Comparison of ENCODE assay signal across 12 cellular contexts in genomic region chr7:69603937-69604494, GRCh38. TPM values are rescaled to one million over a fixed set of nuclear protein-coding genes. Genes with fewer than 3 reads are reported as not detected.
A peak's percentile ranks its signal among the peaks of the same experiment; 100 is the strongest.
DNase-seq lines count a peak whose midpoint lies in the region; ATAC-seq, FAIRE-seq and TF ChIP-seq lines count a peak whose summit lies in the region.
"Had no signal": no experiment of that assay in that cellular context is flagged by ENCODE, and none has a peak within 500 bp of the region (broad histone marks: within the 10 kb centered on the region; RNA-seq: fewer than 3 reads in every experiment).

No MANE protein-coding gene starts in this region.

- H3K4me2 ChIP-seq in OCI-LY7 (ENCODE audit: low read length), result peak overlapping the region; percentile 99

- POLR2A ChIA-PET in OCI-LY7 (lab: Charles Lee), result interaction anchor here (0.7 to 1.7 kb wide), 8 partner anchors 9 to 221 kb away, joined by 3 to 4 read pairs (median 3); no protein-coding TSS in a partner anchor

- H3K9me3 ChIP-seq in OCI-LY7 (ENCODE audit: low read length), result no peaks in the 10 kb centered on the region
- no peaks in the 10 kb centered on the region for H3K9me3 ChIP-seq in vagina

- H3K9me2 ChIP-seq in OCI-LY7 (ENCODE audit: insufficient read depth, low read length), result no peaks in the 10 kb centered on the region

- H3K36me3 ChIP-seq in OCI-LY7 (ENCODE audit: insufficient read depth, low read length) (no peaks in the 10 kb centered on the region), vagina (no peaks in the 10 kb centered on the region)

- intact Hi-C loops in OCI-LY7 (cut with micrococcal nuclease; ENCODE audit: unreplicated experiment), result loop anchor here (5.0 kb wide), 3 partner anchors 73 to 202 kb away; no protein-coding TSS in a partner anchor
- intact Hi-C loops in Right ventricle myocardium superior (cut with DNase I), result no loop called here
- intact Hi-C loops in vagina (cut with DNase I), result no loop called here

- H3K27ac ChIP-seq in OCI-LY7 (ENCODE audit: low read depth, low read length, poor library complexity, severe bottlenecking) (peak overlapping the region; percentile 52), vagina (no peak overlapping the region)

- no peak for TF ChIP-seq POLR2A in vagina (IDR thresholded peaks at IDR 0.05)

- peak; percentile 82 for ATAC-seq in GM18907 (IDR thresholded peaks at IDR 0.05; ENCODE audit: unreplicated experiment)
- ATAC-seq in HG02763 (IDR thresholded peaks at IDR 0.05; ENCODE audit: unreplicated experiment), result peak; percentile 74
- ATAC-seq in Right ventricle myocardium superior (ENCODE audit: poor library complexity), result no peak
- ATAC-seq: left ventricle myocardium superior, right cardiac atrium had no signal

- H2AFZ ChIP-seq in OCI-LY7 (ENCODE audit: low read length), result no peak overlapping the region; the same call in 1 of the 2 replicates

- TF ChIP-seq CTCF in D721Med (IDR thresholded peaks at IDR 0.05; ENCODE audit: insufficient read depth, missing control alignments) (no peak), OCI-LY7 (conservative IDR thresholded peaks at IDR 0.05; ENCODE audit: low read length) (no peak), vagina (IDR thresholded peaks at IDR 0.05) (no peak)

- H3K4me3 ChIP-seq in OCI-LY7 (ENCODE audit: low read depth, low read length, poor library complexity, severe bottlenecking) (peak overlapping the region; percentile 97), vagina (no peak overlapping the region)

- H3K4me1 ChIP-seq in OCI-LY7 (ENCODE audit: insufficient read depth, low read length, poor library complexity, severe bottlenecking), result peaks cover 55% of the 10 kb centered on the region
- peaks cover 19% of the 10 kb centered on the region for H3K4me1 ChIP-seq in vagina

- CTCF ChIA-PET in OCI-LY7 (lab: Charles Lee; ENCODE audit: unreplicated experiment), result no interaction called here

- no peaks in the 10 kb centered on the region for H3K27me3 ChIP-seq in vagina

- H3K79me2 ChIP-seq in OCI-LY7 (ENCODE audit: insufficient read depth, low read depth, low read length), result peaks cover 100% of the 10 kb centered on the region

- FAIRE-seq in D721Med (lab: Jason Lieb, UNC), result peak; percentile 25

- DNase-seq in D721Med (ENCODE audit: insufficient read length, low spot score) (no peak), OCI-LY7 (ENCODE audit: low spot score) (peak; percentile 65), Right ventricle myocardium superior (no peak), vagina (ENCODE audit: extremely low spot score in 2 of 2) (no peak), NCI-H128 (lab: John Stamatoyannopoulos, UW; ENCODE audit: unreplicated experiment) (no peak), NCI-H446 treated with DMSO at 0.1 percent for 48 hours (lab: John Stamatoyannopoulos, UW) (no peak)
- DNase-seq: Calu3, left ventricle myocardium superior, NCI-H187, right cardiac atrium had no signal

- BruUV-seq in OCI-LY7 (replicated peaks; lab: Mats Ljungman, UMichigan), result no TSS peak

- H4K20me1 ChIP-seq in OCI-LY7 (ENCODE audit: insufficient read depth, low read length), result peaks cover 61% of the 10 kb centered on the region

RNA-seq across cellular contexts. Expression of gene AUTS2, which starts 5.7 kb away (rescaled TPM):
- total RNA-seq in OCI-LY7 (2014; rRNA removed; shearing (Covaris generic)), result 34.3 and 37.9 TPM in 2 replicates
- 78.5 and 88.5 TPM in 2 replicates for total RNA-seq in OCI-LY7 (2022)
- 5.2 TPM for total RNA-seq in Right ventricle myocardium superior
- 53.0 TPM for total RNA-seq in vagina
- total RNA-seq: Calu3 had no signal
